8 cellular contexts compared by ENCODE assay signal in the genomic region with DNA sequence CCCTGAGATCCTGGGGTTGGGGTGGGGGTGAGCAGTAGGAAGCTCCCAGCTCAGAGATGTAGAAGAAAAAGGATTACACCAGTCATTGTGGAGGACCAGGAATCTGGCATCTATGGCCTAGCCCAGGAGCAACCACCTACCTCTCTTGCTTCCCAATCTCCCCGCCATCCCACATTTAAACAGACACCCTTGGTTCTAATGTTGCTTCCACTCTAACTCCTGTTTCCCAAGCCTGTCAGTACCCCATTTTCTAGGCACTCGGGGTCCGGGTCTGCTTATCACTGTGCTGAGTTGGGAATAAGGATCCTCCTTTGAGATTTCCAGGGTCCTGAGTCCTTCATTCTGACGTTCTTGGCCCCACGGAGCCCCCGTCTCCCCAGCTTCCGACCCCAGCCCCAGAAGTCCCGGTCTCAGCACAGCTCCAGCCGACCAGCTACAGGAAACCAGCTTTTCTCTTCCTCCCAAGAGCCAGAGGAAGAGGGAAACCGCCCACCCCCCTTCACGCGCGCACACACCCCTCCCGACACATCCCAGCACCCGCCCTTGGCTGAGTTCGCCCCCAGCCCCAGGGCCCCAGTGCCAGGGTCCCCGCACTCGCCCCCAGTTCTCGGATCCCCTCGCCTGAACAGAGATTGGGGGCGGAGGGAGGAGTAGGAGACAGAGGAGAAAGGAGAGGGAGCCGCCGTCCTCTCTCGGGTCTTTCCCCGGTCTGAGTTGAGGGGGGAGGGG. TPM values are rescaled to one million over a fixed set of nuclear protein-coding genes. Genes with fewer than 3 reads are reported as not detected.
A peak's percentile ranks its signal among the peaks of the same experiment; 100 is the strongest.
DNase-seq lines count a peak whose midpoint lies in the region; ATAC-seq and TF ChIP-seq lines count a peak whose summit lies in the region.

No MANE protein-coding gene starts in this region.

- H3K9me3 ChIP-seq in vagina = no peaks in the 10 kb centered on the region

- peak overlapping the region; percentile 87 for H3K27ac Mint-ChIP-seq in mesothelial cell of epicardium

- no peak for DNase-seq in LNCaP clone FGC (ENCODE audit: low read depth)
- DNase-seq in cardiac fibroblast (ENCODE audit: low read depth in 2 of 2) = no peak
- peak in 1 of 2 experiments; percentile 45 for DNase-seq in mesothelial cell of epicardium (ENCODE audit: low spot score in 2 of 2, unreplicated experiment in 2 of 2)
- DNase-seq in vagina (ENCODE audit: extremely low spot score in 2 of 2) = peak in 1 of 2 donors; percentile 83
- no peak for DNase-seq in NCI-H2107 (lab: John Stamatoyannopoulos, UW)
- DNase-seq in NCI-H446 (lab: John Stamatoyannopoulos, UW) = no peak

- H2AFZ ChIP-seq in ACC112 (ENCODE audit: low read length, unreplicated experiment) = no peak overlapping the region

- H3K36me3 ChIP-seq in ACC112 (ENCODE audit: insufficient read depth, low read length) = 0 out of 2 replicates have a peak, but pooled peaks cover 4% of the 10 kb centered on the region
- no peaks in the 10 kb centered on the region for H3K36me3 ChIP-seq in vagina

- ATAC-seq in GM19328 (IDR thresholded peaks at IDR 0.05; ENCODE audit: unreplicated experiment) = no peak

- intact Hi-C loops in vagina (cut with DNase I) = no loop called here

- H3K4me3 Mint-ChIP-seq in mesothelial cell of epicardium = peak overlapping the region; percentile 86

- H3K27me3 ChIP-seq in ACC112 (ENCODE audit: insufficient read depth, low read length) = no peaks in the 10 kb centered on the region
- no peaks in the 10 kb centered on the region for H3K27me3 ChIP-seq in vagina

- no peak for TF ChIP-seq CTCF in LNCaP clone FGC (IDR thresholded peaks at IDR 0.05; ENCODE audit: control insufficient read depth, extremely low read depth, insufficient read depth)
- TF ChIP-seq CTCF in cardiac fibroblast (IDR thresholded peaks at IDR 0.05; ENCODE audit: low read depth, low read length) = no peak
- TF ChIP-seq CTCF in mesothelial cell of epicardium (IDR thresholded peaks at IDR 0.05; ENCODE audit: unreplicated experiment) = no peak
- no peak for TF ChIP-seq CTCF in vagina (IDR thresholded peaks at IDR 0.05)

- no peaks in the 10 kb centered on the region for H3K36me3 Mint-ChIP-seq in mesothelial cell of epicardium

- H3K27me3 Mint-ChIP-seq in mesothelial cell of epicardium (ENCODE audit: low read depth) = peaks cover 5% of the 10 kb centered on the region

- TF ChIP-seq POLR2A in vagina (IDR thresholded peaks at IDR 0.05) = no peak

- H3K4me1 ChIP-seq in ACC112 (ENCODE audit: control insufficient read depth, insufficient read depth, low read length, unreplicated experiment) (peaks cover 70% of the 10 kb centered on the region), vagina (peaks cover 70% of the 10 kb centered on the region)

- H3K4me3 ChIP-seq in ACC112 (ENCODE audit: low read depth, low read length) (peak overlapping the region; percentile 89), LNCaP clone FGC (ENCODE audit: low read depth, low read length) (peak overlapping the region; percentile 75), cardiac fibroblast (replicated peaks in 1 of 2; ENCODE audit: low read depth in 2 of 2, low read length in 2 of 2) (peak overlapping the region; percentile 91 to 94), vagina (peak overlapping the region; percentile 83 to 90)

- H3K27ac ChIP-seq in ACC112 (ENCODE audit: low read depth, low read length) (peak overlapping the region; percentile 95), vagina (peak overlapping the region; percentile 96)

- peaks cover 72% of the 10 kb centered on the region for H3K79me2 ChIP-seq in ACC112 (ENCODE audit: control insufficient read depth, insufficient read depth, low read length, unreplicated experiment)

- peaks cover 27% of the 10 kb centered on the region for H3K4me1 Mint-ChIP-seq in mesothelial cell of epicardium

- no peaks in the 10 kb centered on the region for H3K9me3 Mint-ChIP-seq in mesothelial cell of epicardium

RNA-seq across cellular contexts. Expression of gene ITGA5, which starts 1.2 kb away (rescaled TPM):
- 60.7 to 71.9 TPM (median 65.3 TPM) in 3 replicates for total RNA-seq in mesothelial cell of epicardium
- total RNA-seq in vagina = 95.0 TPM

RNA-seq across cellular contexts. Expression of gene ZNF385A, which starts 33.3 kb away (rescaled TPM):
- 30.5 to 35.4 TPM (median 34.2 TPM) in 3 replicates for total RNA-seq in mesothelial cell of epicardium
- total RNA-seq in vagina = 38.8 TPM

RNA-seq across cellular contexts. Expression of gene GPR84, which starts 53.6 kb away (rescaled TPM):
- 0.18 to 0.32 TPM (median 0.24 TPM) in 3 replicates for total RNA-seq in mesothelial cell of epicardium
- not detected for total RNA-seq in vagina

RNA-seq across cellular contexts. Expression of gene GTSF1, which starts 55.5 kb away (rescaled TPM):
- total RNA-seq in mesothelial cell of epicardium (not detected in 3 replicates), vagina (2.7 TPM)
